In the genomic region with DNA sequence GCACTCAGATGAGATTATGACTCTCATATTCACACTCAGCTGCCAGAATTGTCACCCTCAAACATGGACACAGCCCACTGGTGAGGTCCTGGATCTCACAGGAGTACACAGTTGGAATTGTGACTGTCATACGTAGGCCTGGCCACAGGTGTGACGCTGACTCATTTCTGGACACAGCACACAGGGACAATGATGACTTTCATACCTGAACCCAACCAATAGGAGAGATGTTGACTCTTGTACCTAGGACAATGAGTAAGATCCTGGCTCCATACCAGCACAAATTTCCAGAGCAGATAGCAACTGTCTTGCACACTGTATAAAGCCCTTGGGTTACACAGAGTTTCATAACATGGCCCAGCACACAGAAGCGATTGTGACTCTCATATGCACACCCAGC, we compare ENCODE assay signal across 24 cellular contexts.
"Had no signal": no experiment of that assay in that cellular context is flagged by ENCODE, and none has a peak within 500 bp of the region (broad histone marks: within the 10 kb centered on the region; RNA-seq: fewer than 3 reads in every experiment).

No MANE protein-coding gene starts in this region.

- H3K4me2 ChIP-seq: smooth muscle cell had no signal

- H3K4me1 ChIP-seq: esophagus squamous epithelium, gastrocnemius medialis, sigmoid colon, stomach, suprapubic skin, transverse colon, uterus had no signal

- H3K27ac ChIP-seq: brain microvascular endothelial cell, esophagus squamous epithelium, gastrocnemius medialis, neutrophil, sigmoid colon, suprapubic skin, transverse colon, uterus had no signal

- H3K36me3 ChIP-seq: brain microvascular endothelial cell, esophagus squamous epithelium, gastrocnemius medialis, neutrophil, sigmoid colon, stomach, suprapubic skin, transverse colon, uterus had no signal

- H3K9me3 ChIP-seq: esophagus squamous epithelium, gastrocnemius medialis, neutrophil, suprapubic skin, transverse colon, uterus had no signal

- DNase-seq: activated B cell treated with CpG ODN at 0.5 μM for 24 hours; activated CD4-positive, alpha-beta memory T cell treated with anti-CD3 and anti-CD28 coated beads, Interleukin-2, amount 10 ng/mL, durations not matched to agents 7 days and 5 days; activated CD4-positive, alpha-beta T cell treated with anti-CD3 and anti-CD28 coated beads for 48 hours; activated effector memory CD4-positive, alpha-beta T cell treated with Interleukin-2 at 50 U/mL for 16 hours; activated naive CD4-positive, alpha-beta T cell treated with anti-CD3 and anti-CD28 coated beads, Interleukin-2, amount 50 U/mL, for 16 hours; activated T-cell treated with anti-CD3 and anti-CD28 coated beads, Interleukin-2, amount 50 U/mL, for 72 hours; brain microvascular endothelial cell; effector memory CD4-positive, alpha-beta T cell; esophagus squamous epithelium; gastrocnemius medialis; hippocampal formation; kidney glomerular epithelial cell; left ventricle myocardium superior; midbrain; posterior cingulate gyrus; sigmoid colon; stimulated activated CD4-positive, alpha-beta T cell treated with anti-CD3 and anti-CD28 coated beads, Interleukin-15, amount 100 ng/mL, for 24 hours; stomach; T1000; transverse colon; uterus had no signal

- H3K4me3 ChIP-seq: esophagus squamous epithelium, gastrocnemius medialis, sigmoid colon, smooth muscle cell, stomach, suprapubic skin, transverse colon, uterus had no signal

- H3K27me3 ChIP-seq: brain microvascular endothelial cell, esophagus squamous epithelium, gastrocnemius medialis, neutrophil, sigmoid colon, stomach, suprapubic skin, transverse colon, uterus had no signal
